Comparison of ENCODE assay signal across 1 cellular context in the genomic region with DNA sequence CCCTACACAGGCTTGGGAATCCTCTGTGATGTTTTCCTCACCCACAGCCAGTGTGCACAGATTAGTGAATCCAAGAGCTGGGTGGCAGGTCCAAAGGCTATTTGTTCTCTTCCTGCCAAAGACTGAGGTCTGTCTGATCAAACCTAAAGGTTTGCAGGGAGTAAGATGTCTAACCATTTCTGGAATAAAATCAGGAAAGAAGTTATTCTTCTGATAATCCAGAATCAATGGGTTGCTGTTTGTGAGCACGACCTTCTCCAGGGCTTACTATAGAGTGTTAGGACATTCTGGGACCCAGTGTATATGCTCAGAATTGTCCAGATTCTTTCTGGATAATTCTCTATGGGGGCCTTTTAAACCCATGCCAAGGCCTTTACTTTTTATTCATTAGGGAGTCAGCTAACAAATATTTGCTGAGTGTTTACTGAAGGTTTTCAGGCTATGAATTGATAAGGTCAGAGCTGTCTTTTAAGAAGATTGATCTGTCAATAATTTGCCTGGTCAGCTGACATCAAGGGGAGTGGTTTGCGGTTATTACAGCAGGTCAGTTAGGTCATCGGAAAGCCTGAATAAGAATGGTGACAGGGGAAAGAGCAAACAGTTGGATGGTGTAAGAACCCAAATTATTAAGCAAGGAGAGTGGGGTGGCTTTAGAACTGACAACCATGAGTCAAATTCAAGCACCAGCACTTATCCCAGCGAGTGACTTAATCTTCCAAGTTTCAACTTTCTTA.
TF ChIP-seq lines count a peak whose summit lies in the region.

No MANE protein-coding gene starts in this region.

TF ChIP-seq in HepG2, 621 proteins besides CTCF, POLR2A, EP300 and RAD21 (continued from another document and continues in another):
- TF ChIP-seq, protein P1, sequence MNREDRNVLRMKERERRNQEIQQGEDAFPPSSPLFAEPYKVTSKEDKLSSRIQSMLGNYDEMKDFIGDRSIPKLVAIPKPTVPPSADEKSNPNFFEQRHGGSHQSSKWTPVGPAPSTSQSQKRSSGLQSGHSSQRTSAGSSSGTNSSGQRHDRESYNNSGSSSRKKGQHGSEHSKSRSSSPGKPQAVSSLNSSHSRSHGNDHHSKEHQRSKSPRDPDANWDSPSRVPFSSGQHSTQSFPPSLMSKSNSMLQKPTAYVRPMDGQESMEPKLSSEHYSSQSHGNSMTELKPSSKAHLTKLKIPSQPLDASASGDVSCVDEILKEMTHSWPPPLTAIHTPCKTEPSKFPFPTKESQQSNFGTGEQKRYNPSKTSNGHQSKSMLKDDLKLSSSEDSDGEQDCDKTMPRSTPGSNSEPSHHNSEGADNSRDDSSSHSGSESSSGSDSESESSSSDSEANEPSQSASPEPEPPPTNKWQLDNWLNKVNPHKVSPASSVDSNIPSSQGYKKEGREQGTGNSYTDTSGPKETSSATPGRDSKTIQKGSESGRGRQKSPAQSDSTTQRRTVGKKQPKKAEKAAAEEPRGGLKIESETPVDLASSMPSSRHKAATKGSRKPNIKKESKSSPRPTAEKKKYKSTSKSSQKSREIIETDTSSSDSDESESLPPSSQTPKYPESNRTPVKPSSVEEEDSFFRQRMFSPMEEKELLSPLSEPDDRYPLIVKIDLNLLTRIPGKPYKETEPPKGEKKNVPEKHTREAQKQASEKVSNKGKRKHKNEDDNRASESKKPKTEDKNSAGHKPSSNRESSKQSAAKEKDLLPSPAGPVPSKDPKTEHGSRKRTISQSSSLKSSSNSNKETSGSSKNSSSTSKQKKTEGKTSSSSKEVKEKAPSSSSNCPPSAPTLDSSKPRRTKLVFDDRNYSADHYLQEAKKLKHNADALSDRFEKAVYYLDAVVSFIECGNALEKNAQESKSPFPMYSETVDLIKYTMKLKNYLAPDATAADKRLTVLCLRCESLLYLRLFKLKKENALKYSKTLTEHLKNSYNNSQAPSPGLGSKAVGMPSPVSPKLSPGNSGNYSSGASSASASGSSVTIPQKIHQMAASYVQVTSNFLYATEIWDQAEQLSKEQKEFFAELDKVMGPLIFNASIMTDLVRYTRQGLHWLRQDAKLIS (CRISPR knock-in tag; IDR thresholded peaks at IDR 0.05) = no peak; the same call in 1 of the 2 replicates
- TF ChIP-seq KAT8 (CRISPR knock-in tag; IDR thresholded peaks at IDR 0.05) = peak; percentile 51
- no peak for TF ChIP-seq ZNF251 (CRISPR knock-in tag; IDR thresholded peaks at IDR 0.05)
- TF ChIP-seq ZNF549 (CRISPR knock-in tag; IDR thresholded peaks at IDR 0.05) = no peak
- TF ChIP-seq CBX1 (IDR thresholded peaks at IDR 0.05; ENCODE audit: low read depth) = no peak
- peak; percentile 69; the same call in 1 of the 2 replicates for TF ChIP-seq SALL1 (CRISPR knock-in tag; IDR thresholded peaks at IDR 0.05)
- no peak for TF ChIP-seq PHF20 (CRISPR knock-in tag; IDR thresholded peaks at IDR 0.05)
- TF ChIP-seq ZFY (CRISPR knock-in tag; IDR thresholded peaks at IDR 0.05) = no peak; the same call in 1 of the 2 replicates
- no peak for TF ChIP-seq TP53 (CRISPR knock-in tag; conservative IDR thresholded peaks at IDR 0.05)
- TF ChIP-seq ZFYVE20 (CRISPR knock-in tag; IDR thresholded peaks at IDR 0.05; ENCODE audit: borderline replicate concordance, low read depth) = no peak
- no peak for TF ChIP-seq KDM1A (CRISPR knock-in tag; IDR thresholded peaks at IDR 0.05)
- TF ChIP-seq, protein P2, sequence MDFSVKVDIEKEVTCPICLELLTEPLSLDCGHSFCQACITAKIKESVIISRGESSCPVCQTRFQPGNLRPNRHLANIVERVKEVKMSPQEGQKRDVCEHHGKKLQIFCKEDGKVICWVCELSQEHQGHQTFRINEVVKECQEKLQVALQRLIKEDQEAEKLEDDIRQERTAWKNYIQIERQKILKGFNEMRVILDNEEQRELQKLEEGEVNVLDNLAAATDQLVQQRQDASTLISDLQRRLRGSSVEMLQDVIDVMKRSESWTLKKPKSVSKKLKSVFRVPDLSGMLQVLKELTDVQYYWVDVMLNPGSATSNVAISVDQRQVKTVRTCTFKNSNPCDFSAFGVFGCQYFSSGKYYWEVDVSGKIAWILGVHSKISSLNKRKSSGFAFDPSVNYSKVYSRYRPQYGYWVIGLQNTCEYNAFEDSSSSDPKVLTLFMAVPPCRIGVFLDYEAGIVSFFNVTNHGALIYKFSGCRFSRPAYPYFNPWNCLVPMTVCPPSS (IDR thresholded peaks at IDR 0.05) = no peak
- TF ChIP-seq, protein P3, sequence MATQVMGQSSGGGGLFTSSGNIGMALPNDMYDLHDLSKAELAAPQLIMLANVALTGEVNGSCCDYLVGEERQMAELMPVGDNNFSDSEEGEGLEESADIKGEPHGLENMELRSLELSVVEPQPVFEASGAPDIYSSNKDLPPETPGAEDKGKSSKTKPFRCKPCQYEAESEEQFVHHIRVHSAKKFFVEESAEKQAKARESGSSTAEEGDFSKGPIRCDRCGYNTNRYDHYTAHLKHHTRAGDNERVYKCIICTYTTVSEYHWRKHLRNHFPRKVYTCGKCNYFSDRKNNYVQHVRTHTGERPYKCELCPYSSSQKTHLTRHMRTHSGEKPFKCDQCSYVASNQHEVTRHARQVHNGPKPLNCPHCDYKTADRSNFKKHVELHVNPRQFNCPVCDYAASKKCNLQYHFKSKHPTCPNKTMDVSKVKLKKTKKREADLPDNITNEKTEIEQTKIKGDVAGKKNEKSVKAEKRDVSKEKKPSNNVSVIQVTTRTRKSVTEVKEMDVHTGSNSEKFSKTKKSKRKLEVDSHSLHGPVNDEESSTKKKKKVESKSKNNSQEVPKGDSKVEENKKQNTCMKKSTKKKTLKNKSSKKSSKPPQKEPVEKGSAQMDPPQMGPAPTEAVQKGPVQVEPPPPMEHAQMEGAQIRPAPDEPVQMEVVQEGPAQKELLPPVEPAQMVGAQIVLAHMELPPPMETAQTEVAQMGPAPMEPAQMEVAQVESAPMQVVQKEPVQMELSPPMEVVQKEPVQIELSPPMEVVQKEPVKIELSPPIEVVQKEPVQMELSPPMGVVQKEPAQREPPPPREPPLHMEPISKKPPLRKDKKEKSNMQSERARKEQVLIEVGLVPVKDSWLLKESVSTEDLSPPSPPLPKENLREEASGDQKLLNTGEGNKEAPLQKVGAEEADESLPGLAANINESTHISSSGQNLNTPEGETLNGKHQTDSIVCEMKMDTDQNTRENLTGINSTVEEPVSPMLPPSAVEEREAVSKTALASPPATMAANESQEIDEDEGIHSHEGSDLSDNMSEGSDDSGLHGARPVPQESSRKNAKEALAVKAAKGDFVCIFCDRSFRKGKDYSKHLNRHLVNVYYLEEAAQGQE (IDR thresholded peaks at IDR 0.05; ENCODE audit: borderline replicate concordance in 1 of 2, low read depth in 1 of 2, low read length in 2 of 2) = no peak
- no peak for TF ChIP-seq ZNF569 (CRISPR knock-in tag; IDR thresholded peaks at IDR 0.05; ENCODE audit: borderline replicate concordance)
- peak; percentile 43; the same call in 1 of the 2 replicates for TF ChIP-seq TBX3 (IDR thresholded peaks at IDR 0.05; ENCODE audit: borderline replicate concordance)
- no peak for TF ChIP-seq SRY (CRISPR knock-in tag; IDR thresholded peaks at IDR 0.05)
- no peak for TF ChIP-seq THYN1 (CRISPR knock-in tag; IDR thresholded peaks at IDR 0.05; ENCODE audit: borderline replicate concordance, low read depth)
- TF ChIP-seq ZNF256 (CRISPR knock-in tag; conservative IDR thresholded peaks at IDR 0.05) = no peak
- TF ChIP-seq NONO (IDR thresholded peaks at IDR 0.05) = no peak
- TF ChIP-seq NONO (CRISPR knock-in tag; conservative IDR thresholded peaks at IDR 0.05) = no peak
- TF ChIP-seq ELF1 (CRISPR knock-in tag; IDR thresholded peaks at IDR 0.05) = no peak
- TF ChIP-seq, protein P4, sequence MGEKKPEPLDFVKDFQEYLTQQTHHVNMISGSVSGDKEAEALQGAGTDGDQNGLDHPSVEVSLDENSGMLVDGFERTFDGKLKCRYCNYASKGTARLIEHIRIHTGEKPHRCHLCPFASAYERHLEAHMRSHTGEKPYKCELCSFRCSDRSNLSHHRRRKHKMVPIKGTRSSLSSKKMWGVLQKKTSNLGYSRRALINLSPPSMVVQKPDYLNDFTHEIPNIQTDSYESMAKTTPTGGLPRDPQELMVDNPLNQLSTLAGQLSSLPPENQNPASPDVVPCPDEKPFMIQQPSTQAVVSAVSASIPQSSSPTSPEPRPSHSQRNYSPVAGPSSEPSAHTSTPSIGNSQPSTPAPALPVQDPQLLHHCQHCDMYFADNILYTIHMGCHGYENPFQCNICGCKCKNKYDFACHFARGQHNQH (CRISPR knock-in tag; IDR thresholded peaks at IDR 0.05) = peak; percentile 76; the same call in 1 of the 2 replicates
- TF ChIP-seq, protein P5, sequence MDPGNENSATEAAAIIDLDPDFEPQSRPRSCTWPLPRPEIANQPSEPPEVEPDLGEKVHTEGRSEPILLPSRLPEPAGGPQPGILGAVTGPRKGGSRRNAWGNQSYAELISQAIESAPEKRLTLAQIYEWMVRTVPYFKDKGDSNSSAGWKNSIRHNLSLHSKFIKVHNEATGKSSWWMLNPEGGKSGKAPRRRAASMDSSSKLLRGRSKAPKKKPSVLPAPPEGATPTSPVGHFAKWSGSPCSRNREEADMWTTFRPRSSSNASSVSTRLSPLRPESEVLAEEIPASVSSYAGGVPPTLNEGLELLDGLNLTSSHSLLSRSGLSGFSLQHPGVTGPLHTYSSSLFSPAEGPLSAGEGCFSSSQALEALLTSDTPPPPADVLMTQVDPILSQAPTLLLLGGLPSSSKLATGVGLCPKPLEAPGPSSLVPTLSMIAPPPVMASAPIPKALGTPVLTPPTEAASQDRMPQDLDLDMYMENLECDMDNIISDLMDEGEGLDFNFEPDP (CRISPR knock-in tag; conservative IDR thresholded peaks at IDR 0.05) = no peak
- TF ChIP-seq, protein P6, sequence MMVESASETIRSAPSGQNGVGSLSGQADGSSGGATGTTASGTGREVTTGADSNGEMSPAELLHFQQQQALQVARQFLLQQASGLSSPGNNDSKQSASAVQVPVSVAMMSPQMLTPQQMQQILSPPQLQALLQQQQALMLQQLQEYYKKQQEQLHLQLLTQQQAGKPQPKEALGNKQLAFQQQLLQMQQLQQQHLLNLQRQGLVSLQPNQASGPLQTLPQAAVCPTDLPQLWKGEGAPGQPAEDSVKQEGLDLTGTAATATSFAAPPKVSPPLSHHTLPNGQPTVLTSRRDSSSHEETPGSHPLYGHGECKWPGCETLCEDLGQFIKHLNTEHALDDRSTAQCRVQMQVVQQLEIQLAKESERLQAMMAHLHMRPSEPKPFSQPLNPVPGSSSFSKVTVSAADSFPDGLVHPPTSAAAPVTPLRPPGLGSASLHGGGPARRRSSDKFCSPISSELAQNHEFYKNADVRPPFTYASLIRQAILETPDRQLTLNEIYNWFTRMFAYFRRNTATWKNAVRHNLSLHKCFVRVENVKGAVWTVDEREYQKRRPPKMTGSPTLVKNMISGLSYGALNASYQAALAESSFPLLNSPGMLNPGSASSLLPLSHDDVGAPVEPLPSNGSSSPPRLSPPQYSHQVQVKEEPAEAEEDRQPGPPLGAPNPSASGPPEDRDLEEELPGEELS (CRISPR knock-in tag; IDR thresholded peaks at IDR 0.05) = peak; percentile 92
- peak; percentile 45; the same call in 1 of the 2 replicates for TF ChIP-seq TARDBP (CRISPR knock-in tag; IDR thresholded peaks at IDR 0.05)
- TF ChIP-seq, protein P7, sequence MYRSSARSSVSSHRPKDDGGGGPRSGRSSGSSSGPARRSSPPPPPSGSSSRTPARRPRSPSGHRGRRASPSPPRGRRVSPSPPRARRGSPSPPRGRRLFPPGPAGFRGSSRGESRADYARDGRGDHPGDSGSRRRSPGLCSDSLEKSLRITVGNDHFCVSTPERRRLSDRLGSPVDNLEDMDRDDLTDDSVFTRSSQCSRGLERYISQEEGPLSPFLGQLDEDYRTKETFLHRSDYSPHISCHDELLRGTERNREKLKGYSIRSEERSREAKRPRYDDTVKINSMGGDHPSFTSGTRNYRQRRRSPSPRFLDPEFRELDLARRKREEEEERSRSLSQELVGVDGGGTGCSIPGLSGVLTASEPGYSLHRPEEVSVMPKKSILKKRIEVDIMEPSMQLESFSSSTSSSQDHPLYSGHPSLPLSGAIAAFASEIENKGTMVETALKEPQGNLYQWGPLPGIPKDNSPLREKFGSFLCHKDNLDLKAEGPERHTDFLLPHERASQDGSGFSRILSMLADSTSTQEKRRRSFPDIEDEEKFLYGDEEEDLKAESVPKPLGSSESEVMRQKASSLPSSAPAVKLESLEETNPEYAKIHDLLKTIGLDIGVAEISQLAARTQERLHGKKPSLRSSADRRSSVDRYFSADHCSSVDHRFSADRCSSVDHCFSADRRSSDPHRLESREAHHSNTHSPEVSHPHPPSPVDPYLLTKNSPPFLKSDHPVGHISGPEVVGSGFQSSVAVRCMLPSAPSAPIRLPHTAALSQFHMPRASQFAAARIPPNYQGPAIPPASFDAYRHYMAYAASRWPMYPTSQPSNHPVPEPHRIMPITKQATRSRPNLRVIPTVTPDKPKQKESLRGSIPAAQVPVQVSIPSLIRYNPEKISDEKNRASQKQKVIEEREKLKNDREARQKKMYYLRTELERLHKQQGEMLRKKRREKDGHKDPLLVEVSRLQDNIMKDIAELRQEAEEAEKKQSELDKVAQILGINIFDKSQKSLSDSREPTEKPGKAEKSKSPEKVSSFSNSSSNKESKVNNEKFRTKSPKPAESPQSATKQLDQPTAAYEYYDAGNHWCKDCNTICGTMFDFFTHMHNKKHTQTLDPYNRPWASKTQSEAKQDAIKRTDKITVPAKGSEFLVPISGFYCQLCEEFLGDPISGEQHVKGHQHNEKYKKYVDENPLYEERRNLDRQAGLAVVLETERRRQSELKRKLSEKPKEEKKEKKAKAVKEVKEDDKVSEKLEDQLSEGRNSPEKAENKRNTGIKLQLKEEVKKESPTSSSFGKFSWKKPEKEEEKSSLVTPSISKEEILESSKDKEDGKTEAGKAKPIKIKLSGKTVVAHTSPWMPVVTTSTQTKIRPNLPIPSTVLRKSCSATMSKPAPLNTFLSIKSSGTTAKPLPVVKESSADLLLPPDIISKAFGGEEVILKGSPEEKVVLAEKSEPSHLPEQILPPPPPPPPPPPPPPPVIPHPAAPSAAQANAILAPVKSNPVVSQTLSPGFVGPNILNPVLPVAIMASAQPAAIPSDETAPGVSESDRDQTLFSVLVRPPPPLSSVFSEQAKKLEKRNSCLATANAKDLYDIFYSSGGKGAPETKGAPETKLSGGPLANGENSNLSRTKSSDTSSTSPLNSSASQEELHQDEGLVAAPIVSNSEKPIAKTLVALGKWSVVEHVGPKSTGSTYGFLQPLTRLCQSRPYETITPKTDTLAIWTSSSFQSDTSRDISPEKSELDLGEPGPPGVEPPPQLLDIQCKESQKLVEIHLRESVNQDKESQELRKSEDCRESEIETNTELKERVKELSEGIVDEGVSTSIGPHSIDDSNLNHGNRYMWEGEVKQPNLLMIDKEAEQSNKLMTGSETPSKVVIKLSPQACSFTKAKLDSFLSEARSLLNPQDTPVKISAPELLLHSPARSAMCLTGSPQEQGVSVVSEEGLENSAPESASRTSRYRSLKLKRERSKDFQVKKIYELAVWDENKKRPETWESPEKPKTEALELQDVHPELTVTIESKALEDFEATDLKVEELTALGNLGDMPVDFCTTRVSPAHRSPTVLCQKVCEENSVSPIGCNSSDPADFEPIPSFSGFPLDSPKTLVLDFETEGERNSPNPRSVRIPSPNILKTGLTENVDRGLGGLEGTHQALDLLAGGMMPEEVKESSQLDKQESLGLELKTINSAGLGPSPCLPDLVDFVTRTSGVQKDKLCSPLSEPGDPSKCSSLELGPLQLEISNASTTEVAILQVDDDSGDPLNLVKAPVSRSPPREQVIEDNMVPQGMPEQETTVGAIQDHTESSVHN (CRISPR knock-in tag; IDR thresholded peaks at IDR 0.05) = no peak
- TF ChIP-seq KDM5B (CRISPR knock-in tag; IDR thresholded peaks at IDR 0.05; ENCODE audit: borderline replicate concordance) = no peak
